In the genomic region with DNA sequence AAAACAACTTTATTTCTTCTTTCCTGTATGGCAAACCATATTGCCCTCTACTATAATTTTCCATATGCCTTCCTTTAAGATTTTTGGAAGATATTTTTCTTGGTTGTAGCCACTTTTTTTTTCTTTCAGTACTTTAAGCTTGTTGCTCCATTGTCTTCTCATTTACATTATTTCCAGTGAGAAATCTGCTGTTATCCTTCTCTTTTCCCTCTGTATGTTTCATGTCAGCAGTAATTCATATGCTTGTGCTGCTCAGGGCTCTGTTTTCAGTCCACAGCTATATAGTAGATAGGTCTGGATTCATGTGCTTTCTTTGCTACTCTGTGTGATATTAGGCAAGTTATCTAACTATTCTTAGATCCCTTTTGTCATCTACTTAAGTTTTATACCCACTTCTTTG, we compare ENCODE assay signal across 32 cellular contexts.
"Had no signal": no experiment of that assay in that cellular context is flagged by ENCODE, and none has a peak within 500 bp of the region (broad histone marks: within the 10 kb centered on the region; RNA-seq: fewer than 3 reads in every experiment).

No MANE protein-coding gene starts in this region.

- H3K27me3 ChIP-seq: body of pancreas, brain microvascular endothelial cell, breast epithelium had no signal

- H3K36me3 ChIP-seq: brain microvascular endothelial cell, breast epithelium had no signal

- ATAC-seq: activated CD4-positive, alpha-beta T cell treated with anti-CD3 and anti-CD28 coated beads for 36 hours; activated CD4-positive, CD25-positive, alpha-beta regulatory T cell treated with anti-CD3 and anti-CD28 coated beads, Interleukin-2, amount 50 U/mL, for 24 hours; activated CD8-positive, alpha-beta memory T cell treated with anti-CD3 and anti-CD28 coated beads, Interleukin-2, amount 10 ng/mL, durations not matched to agents 7 days and 5 days; activated CD8-positive, alpha-beta T cell treated with anti-CD3 and anti-CD28 coated beads, Interleukin-2, amount 10 ng/mL, durations not matched to agents 7 days and 5 days; activated naive CD8-positive, alpha-beta T cell treated with anti-CD3 and anti-CD28 coated beads, Interleukin-2, amount 50 U/mL, for 24 hours; body of pancreas had no signal

- FAIRE-seq: astrocyte, TTC549 had no signal

- H3K4me1 ChIP-seq: body of pancreas, breast epithelium had no signal

- H3K27ac ChIP-seq: body of pancreas, brain microvascular endothelial cell, breast epithelium, VCaP had no signal

- DNase-seq: activated CD4-positive, alpha-beta memory T cell treated with anti-CD3 and anti-CD28 coated beads, Interleukin-2, amount 10 ng/mL, durations not matched to agents 7 days and 5 days; activated CD4-positive, alpha-beta T cell treated with anti-CD3 and anti-CD28 coated beads for 1 hour; activated CD4-positive, alpha-beta T cell treated with anti-CD3 and anti-CD28 coated beads for 36 hours; activated CD4-positive, alpha-beta T cell treated with anti-CD3 and anti-CD28 coated beads for 48 hours; activated CD4-positive, alpha-beta T cell treated with anti-CD3 and anti-CD28 coated beads, Interleukin-2, amount 10 ng/mL, durations not matched to agents 7 days and 5 days; activated CD4-positive, alpha-beta T cell treated with anti-CD3 and anti-CD28 coated beads, Interleukin-2, amount 50 U/mL, for 48 hours; activated CD4-positive, CD25-positive, alpha-beta regulatory T cell; activated CD8-positive, alpha-beta memory T cell treated with anti-CD3 and anti-CD28 coated beads for 24 hours; activated CD8-positive, alpha-beta memory T cell treated with anti-CD3 and anti-CD28 coated beads, Interleukin-2, amount 10 ng/mL, durations not matched to agents 7 days and 5 days; activated CD8-positive, alpha-beta memory T cell treated with anti-CD3 and anti-CD28 coated beads, Interleukin-2, amount 50 U/mL, for 48 hours; activated CD8-positive, alpha-beta T cell treated with anti-CD3 and anti-CD28 coated beads, Interleukin-2, amount 10 ng/mL, durations not matched to agents 7 days and 5 days; activated effector memory CD4-positive, alpha-beta T cell treated with Interleukin-2 at 50 U/mL for 16 hours; activated gamma-delta T cell; activated naive CD4-positive, alpha-beta T cell treated with anti-CD3 and anti-CD28 coated beads, Interleukin-2, amount 10 ng/mL, durations not matched to agents 7 days and 5 days; activated naive CD4-positive, alpha-beta T cell treated with Interleukin-2 at 50 U/mL for 16 hours; activated naive CD8-positive, alpha-beta T cell treated with anti-CD3 and anti-CD28 coated beads, Interleukin-2, amount 10 ng/mL, durations not matched to agents 7 days and 5 days; activated naive CD8-positive, alpha-beta T cell treated with anti-CD3 and anti-CD28 coated beads, Interleukin-2, amount 50 U/mL, for 24 hours; activated T-cell treated with anti-CD3 and anti-CD28 coated beads, Interleukin-2, amount 50 U/mL, for 24 hours; activated T-cell treated with anti-CD3 and anti-CD28 coated beads, Interleukin-2, amount 50 U/mL, for 48 hours; amniotic stem cell; aorta; body of pancreas; brain microvascular endothelial cell; central memory CD4-positive, alpha-beta T cell; T-helper 1 cell; T-helper 2 cell; T-helper 9 cell had no signal

- H3K4me3 ChIP-seq: body of pancreas, breast epithelium had no signal
